8 cellular contexts compared by ENCODE assay signal in the genomic region with DNA sequence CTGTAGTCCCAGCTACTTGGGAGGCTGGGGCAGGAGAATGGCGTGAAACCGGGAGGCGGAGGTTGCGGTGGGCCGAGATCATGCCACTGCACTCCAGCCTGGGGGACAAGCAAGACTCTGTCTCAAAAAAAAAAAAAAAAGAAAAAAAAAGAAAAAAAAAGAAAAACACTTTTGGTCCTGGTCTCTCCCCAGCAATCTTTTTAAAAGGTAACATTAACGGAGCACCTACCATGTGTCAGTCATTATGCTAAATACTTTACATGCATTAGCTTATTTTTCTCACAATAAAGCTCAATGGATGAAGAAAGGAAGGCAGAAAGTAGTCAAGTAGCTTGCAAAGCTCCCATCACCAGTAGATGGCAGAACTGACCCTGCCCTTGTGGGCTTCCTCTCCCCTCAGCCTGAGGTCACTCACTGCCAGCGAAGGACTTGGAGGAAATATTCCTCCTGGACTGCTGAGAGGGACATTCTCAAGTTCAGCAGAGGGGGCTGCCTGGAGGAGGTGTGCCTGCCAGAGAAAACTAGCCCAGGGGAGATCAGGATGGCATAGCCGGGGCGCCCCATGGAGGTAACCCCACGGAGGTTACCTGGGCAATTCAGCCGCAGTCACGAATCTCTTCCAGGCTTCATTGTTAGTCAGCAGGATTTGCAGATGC. TPM values are rescaled to one million over a fixed set of nuclear protein-coding genes. Genes with fewer than 3 reads are reported as not detected.
A peak's percentile ranks its signal among the peaks of the same experiment; 100 is the strongest.
DNase-seq lines count a peak whose midpoint lies in the region; ATAC-seq and TF ChIP-seq lines count a peak whose summit lies in the region.

No MANE protein-coding gene starts in this region.

- intact Hi-C loops in Panc1 (cut with micrococcal nuclease; ENCODE audit: unreplicated experiment): loop anchor here (2.0 kb wide), 1 partner anchor 36 kb away; no protein-coding TSS in a partner anchor
- intact Hi-C loops in breast epithelium (cut with DNase I; ENCODE audit: low total_unique reads): no loop called here

- H3K9me3 ChIP-seq in Panc1 (ENCODE audit: control insufficient read depth, insufficient read depth, low read depth, low read length): no peaks in the 10 kb centered on the region
- H3K9me3 ChIP-seq in breast epithelium: no peaks in the 10 kb centered on the region

- POLR2A ChIA-PET in Panc1 (lab: Charles Lee): interaction anchor here (0.7 kb wide), 1 partner anchor 34 kb away, joined by 4 read pairs; no protein-coding TSS in a partner anchor

- no peaks in the 10 kb centered on the region for H3K4me1 ChIP-seq in Panc1 (ENCODE audit: control insufficient read depth, insufficient read depth, low read length)
- peaks cover 5 to 6% of the 10 kb centered on the region in 2 donors for H3K4me1 ChIP-seq in breast epithelium

- H3K27me3 ChIP-seq in Panc1 (ENCODE audit: control insufficient read depth, insufficient read depth, low read length): no peaks in the 10 kb centered on the region
- H3K27me3 ChIP-seq in breast epithelium: no peaks in the 10 kb centered on the region

- no peaks in the 10 kb centered on the region for H3K36me3 ChIP-seq in Panc1 (ENCODE audit: control insufficient read depth, insufficient read depth, low read length)
- no peaks in the 10 kb centered on the region for H3K36me3 ChIP-seq in breast epithelium

- ATAC-seq in Panc1 (peak; percentile 88), GM18868 (IDR thresholded peaks at IDR 0.05; ENCODE audit: unreplicated experiment) (no peak)

- no peak for TF ChIP-seq POLR2A in breast epithelium (IDR thresholded peaks at IDR 0.05)

- BruUV-seq in Panc1 (replicated peaks; lab: Mats Ljungman, UMichigan): no TSS peak

- DNase-seq in Caki2 (ENCODE audit: low read depth) (peak; percentile 70), HCEC 1CT (peak; percentile 51), Panc1 (ENCODE audit: low read depth, low spot score) (peak; percentile 17), breast epithelium (ENCODE audit: low spot score in 2 of 2) (peak in 1 of 2 donors; percentile 67), inferior parietal cortex (ENCODE audit: extremely low spot score) (peak; percentile 66), smooth muscle cell of the brain vasculature (ENCODE audit: low read depth, low spot score) (peak; percentile 45)
- no peak for DNase-seq in activated CD4-positive, CD25-positive, alpha-beta regulatory T cell (lab: John Stamatoyannopoulos, UW)

- in situ Hi-C loops in Caki2 (cut with HindIII; ENCODE audit: low pct_unique_long_range_greater_than_20kb, low sequenced_read_pairs) (no loop called here), Panc1 (cut with HindIII; ENCODE audit: low pct_unique_long_range_greater_than_20kb, low sequenced_read_pairs) (no loop called here)

- H3K27ac ChIP-seq in Panc1 (ENCODE audit: low read length): no peak overlapping the region
- peak overlapping the region; percentile 64 to 78 for H3K27ac ChIP-seq in breast epithelium

- H3K4me3 ChIP-seq in Panc1 (ENCODE audit: low read depth in 2 of 2, low read length in 2 of 2) (no peak overlapping the region), breast epithelium (peak overlapping the region in 1 of 3 donors; percentile 23)

- CTCF ChIA-PET in Panc1 (lab: Charles Lee): interaction anchor here (0.6 to 0.7 kb wide), 2 partner anchors 36 to 167 kb away, joined by 3 to 4 read pairs; no protein-coding TSS in a partner anchor

- peak; percentile 84 for TF ChIP-seq CTCF in Panc1 (IDR thresholded peaks at IDR 0.05)
- peak in 2 of 3 donors; percentile 65 to 74 for TF ChIP-seq CTCF in breast epithelium (IDR thresholded peaks at IDR 0.05)

RNA-seq across cellular contexts. Expression of gene APOL3, which starts 15.5 kb away (rescaled TPM):
- 2.3 and 11.0 TPM in 2 replicates for total RNA-seq in Caki2 (2014; rRNA removed; shearing (Covaris generic); ENCODE audit: low replicate concordance)
- total RNA-seq in Panc1 (2021; ENCODE audit: unreplicated experiment): 3.2 TPM
- polyA plus RNA-seq in Panc1 (2012; ENCODE audit: insufficient read length): 2.8 TPM
- total RNA-seq in breast epithelium: 100 to 1,000 TPM in 2 of 3 donors, 10 to 100 TPM in 1; 46.5 to 130 (median 101) TPM

RNA-seq across cellular contexts. Expression of gene APOL4, which starts 56.6 kb away (rescaled TPM):
- not detected in 2 replicates for total RNA-seq in Caki2 (2014; rRNA removed; shearing (Covaris generic); ENCODE audit: low replicate concordance)
- total RNA-seq in Panc1 (2021; ENCODE audit: unreplicated experiment): not detected
- polyA plus RNA-seq in Panc1 (2012; ENCODE audit: insufficient read length): not detected
- 10 to 100 TPM in 2 of 3 donors, 1 to 10 TPM in 1; 4.9 to 41.3 (median 15.0) TPM for total RNA-seq in breast epithelium

Comparison
In these comparisons a context has a peak if more than half of its experiments do, and no peak if none do; other contexts are left out.
1. DNase-seq: peak in Caki2 (single experiment), HCEC 1CT (single experiment), Panc1 (single experiment), inferior parietal cortex (single experiment) and smooth muscle cell of the brain vasculature (single experiment); none in activated CD4-positive, CD25-positive, alpha-beta regulatory T cell (0 of 4).